In genomic region chr1:62175568-62176179, GRCh38 we compare ENCODE assay signal across 8 cellular contexts. TPM values are rescaled to one million over a fixed set of nuclear protein-coding genes. Genes with fewer than 3 reads are reported as not detected.
DNase-seq lines count a peak whose midpoint lies in the region; ATAC-seq and FAIRE-seq lines count a peak whose summit lies in the region.

No MANE protein-coding gene starts in this region.

- no peaks in the 10 kb centered on the region for H3K36me3 Mint-ChIP-seq in stimulated activated memory B cell treated with anti-CD40 and anti-IgM and Interleukin-4, amounts not matched to agents 10 μg/mL and 1 μg/mL and 100 μg/mL, for 72 hours

- peaks cover 7% of the 10 kb centered on the region for H3K27me3 Mint-ChIP-seq in stimulated activated memory B cell treated with anti-CD40 and anti-IgM and Interleukin-4, amounts not matched to agents 10 μg/mL and 1 μg/mL and 100 μg/mL, for 72 hours

- no peak for ATAC-seq in stimulated activated memory B cell treated with anti-CD40 and anti-IgM and Interleukin-4, amounts not matched to agents 10 μg/mL and 1 μg/mL and 100 μg/mL, for 72 hours

- no peaks in the 10 kb centered on the region for H3K4me1 Mint-ChIP-seq in stimulated activated memory B cell treated with anti-CD40 and anti-IgM and Interleukin-4, amounts not matched to agents 10 μg/mL and 1 μg/mL and 100 μg/mL, for 72 hours

- peak; percentile 83 for FAIRE-seq in G401.6 (lab: Jason Lieb, UNC)

- no peaks in the 10 kb centered on the region for H3K9me3 Mint-ChIP-seq in stimulated activated memory B cell treated with anti-CD40 and anti-IgM and Interleukin-4, amounts not matched to agents 10 μg/mL and 1 μg/mL and 100 μg/mL, for 72 hours

- no peak overlapping the region for H3K27ac Mint-ChIP-seq in stimulated activated memory B cell treated with anti-CD40 and anti-IgM and Interleukin-4, amounts not matched to agents 10 μg/mL and 1 μg/mL and 100 μg/mL, for 72 hours

- in situ Hi-C loops in ACHN (cut with HindIII; ENCODE audit: low pct_ligation_motif_present, low pct_unique_long_range_greater_than_20kb, low sequenced_read_pairs): no loop called here

- H3K4me3 Mint-ChIP-seq in stimulated activated memory B cell treated with anti-CD40 and anti-IgM and Interleukin-4, amounts not matched to agents 10 μg/mL and 1 μg/mL and 100 μg/mL, for 72 hours: no peak overlapping the region

- peak; percentile 36 for DNase-seq in ACHN
- DNase-seq in NCI-H1092 (lab: John Stamatoyannopoulos, UW): peak; percentile 11
- DNase-seq in T follicular helper cell (ENCODE audit: low read depth): peak; percentile 3
- peak; percentile 6 for DNase-seq in effector CD4-positive, alpha-beta T cell
- peak; percentile 41 for DNase-seq in mucosa of gallbladder (ENCODE audit: low spot score)
- no peak for DNase-seq in HuH-7.5 (ENCODE audit: low spot score)

RNA-seq across cellular contexts. Expression of gene L1TD1, which starts 19.0 kb away (rescaled TPM):
- total RNA-seq in mucosa of gallbladder: 0.29 TPM
